ENCODE assay signal across 8 cellular contexts in the genomic region with DNA sequence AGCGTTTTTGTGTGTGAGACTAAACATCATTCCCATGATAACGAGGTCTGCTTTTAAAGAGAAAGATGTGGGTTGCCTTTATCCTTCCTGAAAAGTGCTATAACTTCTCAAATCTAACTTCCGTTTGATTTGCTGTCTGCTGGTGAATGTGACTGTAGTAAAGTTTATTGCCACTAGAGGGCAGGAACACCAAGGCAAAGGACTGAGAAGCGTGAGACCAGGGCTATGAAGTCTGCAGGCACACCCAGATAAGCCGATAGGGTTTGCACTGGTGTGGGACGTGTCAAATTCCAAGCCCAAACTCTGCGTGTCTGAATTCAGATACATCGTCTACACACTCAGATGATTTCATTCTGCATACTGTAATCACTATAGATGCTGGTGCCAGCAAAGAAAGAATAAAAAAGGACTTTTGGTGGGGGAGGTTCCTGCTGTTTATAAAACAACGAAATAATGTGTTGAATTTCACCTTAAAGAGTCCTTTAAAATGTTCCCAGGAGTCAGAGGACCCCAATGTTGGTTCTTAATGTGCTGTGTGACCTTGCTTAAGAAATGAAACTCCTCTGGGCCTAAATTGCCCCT.
A peak's percentile ranks its signal among the peaks of the same experiment; 100 is the strongest.
DNase-seq lines count a peak whose midpoint lies in the region; ATAC-seq and TF ChIP-seq lines count a peak whose summit lies in the region.

No MANE protein-coding gene starts in this region.

- TF ChIP-seq CTCF in C4-2B (conservative IDR thresholded peaks at IDR 0.05), result peak; percentile 88

- no peak overlapping the region for H3K27ac ChIP-seq in C4-2B

- peak; percentile 60 for DNase-seq in NCI-H226
- DNase-seq in cerebellum (ENCODE audit: low spot score), result peak; percentile 83
- DNase-seq in left kidney (ENCODE audit: low read depth, low spot score), result peak; percentile 90
- peak in 2 of 3 experiments; percentile 32 to 37 for DNase-seq in stimulated activated CD4-positive, alpha-beta T cell treated with anti-CD3 and anti-CD28 coated beads, TNF-alpha, amount 100 ng/mL, for 4 hours (ENCODE audit: low read depth in 3 of 3)

- ATAC-seq in GM19035 (IDR thresholded peaks at IDR 0.05; ENCODE audit: unreplicated experiment) (peak; percentile 81), HG03159 (IDR thresholded peaks at IDR 0.05; ENCODE audit: unreplicated experiment) (peak; percentile 72)
- peak; percentile 66 to 76 for ATAC-seq in activated CD4-positive, CD25-positive, alpha-beta regulatory T cell treated with anti-CD3 and anti-CD28 coated beads, Interleukin-2, amount 50 U/mL, for 24 hours

Comparison
In these comparisons a context has a peak if more than half of its experiments do, and no peak if none do; other contexts are left out.
1. DNase-seq: peak in every context shown above with its lines; median percentile 90 in left kidney; 83 in cerebellum; 60 in NCI-H226; 34 in stimulated activated CD4-positive, alpha-beta T cell treated with anti-CD3 and anti-CD28 coated beads, TNF-alpha, amount 100 ng/mL, for 4 hours.